36 cellular contexts compared by ENCODE assay signal in the genomic region with DNA sequence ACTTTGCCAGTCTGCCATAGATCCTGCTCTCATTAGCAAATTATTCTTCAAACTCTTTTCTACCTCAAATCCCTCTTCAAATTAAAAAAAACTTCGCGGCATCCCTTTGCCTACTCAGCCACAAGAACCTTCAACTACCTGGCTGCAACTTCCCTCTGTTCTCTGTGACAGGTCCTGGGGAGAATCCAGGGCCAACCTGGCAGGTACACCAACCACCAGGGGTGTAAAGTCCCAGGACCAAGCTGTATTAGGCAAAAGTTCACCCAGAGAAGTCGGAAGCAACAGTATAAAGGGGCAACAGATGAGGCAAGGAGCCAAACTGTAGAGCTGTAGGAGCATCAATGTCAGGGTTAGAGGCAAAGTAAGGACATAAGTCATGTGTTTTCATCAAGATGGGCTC. TPM values are rescaled to one million over a fixed set of nuclear protein-coding genes. Genes with fewer than 3 reads are reported as not detected.
"Had no signal": no experiment of that assay in that cellular context is flagged by ENCODE, and none has a peak within 500 bp of the region (broad histone marks: within the 10 kb centered on the region; RNA-seq: fewer than 3 reads in every experiment).

No MANE protein-coding gene starts in this region.

- H3K4me3 Mint-ChIP-seq: activated B cell treated with CpG ODN at 0.5 μM for 24 hours; activated CD4-positive, alpha-beta memory T cell treated with anti-CD3 and anti-CD28 coated beads, Interleukin-2, amount 10 ng/mL, durations not matched to agents 7 days and 5 days; activated CD8-positive, alpha-beta memory T cell treated with anti-CD3 and anti-CD28 coated beads, Interleukin-2, amount 10 ng/mL, durations not matched to agents 7 days and 5 days; activated naive CD4-positive, alpha-beta T cell treated with anti-CD3 and anti-CD28 coated beads, Interleukin-2, amount 10 ng/mL, durations not matched to agents 7 days and 5 days; activated naive CD8-positive, alpha-beta T cell; activated naive CD8-positive, alpha-beta T cell treated with anti-CD3 and anti-CD28 coated beads, Interleukin-2, amount 50 U/mL, for 24 hours had no signal

- H3K4me1 Mint-ChIP-seq: activated CD4-positive, alpha-beta memory T cell treated with anti-CD3 and anti-CD28 coated beads, Interleukin-2, amount 10 ng/mL, durations not matched to agents 7 days and 5 days; activated naive CD4-positive, alpha-beta T cell treated with anti-CD3 and anti-CD28 coated beads, Interleukin-2, amount 10 ng/mL, durations not matched to agents 7 days and 5 days had no signal

- H3K27me3 ChIP-seq: brain microvascular endothelial cell, SJCRH30 had no signal

- ATAC-seq: activated CD8-positive, alpha-beta memory T cell treated with anti-CD3 and anti-CD28 coated beads, Interleukin-2, amount 10 ng/mL, durations not matched to agents 7 days and 5 days; activated naive CD8-positive, alpha-beta T cell treated with anti-CD3 and anti-CD28 coated beads, Interleukin-2, amount 50 U/mL, for 24 hours; Panc1 had no signal

- H3K9me3 Mint-ChIP-seq: activated B cell treated with CpG ODN at 0.5 μM for 24 hours; activated CD4-positive, alpha-beta memory T cell treated with anti-CD3 and anti-CD28 coated beads, Interleukin-2, amount 10 ng/mL, durations not matched to agents 7 days and 5 days; activated naive CD4-positive, alpha-beta T cell treated with anti-CD3 and anti-CD28 coated beads, Interleukin-2, amount 10 ng/mL, durations not matched to agents 7 days and 5 days; activated naive CD8-positive, alpha-beta T cell treated with anti-CD3 and anti-CD28 coated beads, Interleukin-2, amount 50 U/mL, for 24 hours had no signal

- H3K27me3 Mint-ChIP-seq: activated B cell treated with CpG ODN at 0.5 μM for 24 hours had no signal

- DNase-seq: activated B cell treated with CpG ODN at 0.5 μM for 24 hours; activated CD4-positive, alpha-beta memory T cell treated with anti-CD3 and anti-CD28 coated beads, Interleukin-2, amount 10 ng/mL, durations not matched to agents 7 days and 5 days; activated CD4-positive, alpha-beta T cell treated with anti-CD3 and anti-CD28 coated beads for 1 hour; activated CD4-positive, alpha-beta T cell treated with anti-CD3 and anti-CD28 coated beads for 48 hours; activated CD8-positive, alpha-beta memory T cell treated with anti-CD3 and anti-CD28 coated beads for 24 hours; activated CD8-positive, alpha-beta memory T cell treated with anti-CD3 and anti-CD28 coated beads, Interleukin-2, amount 10 ng/mL, durations not matched to agents 7 days and 5 days; activated CD8-positive, alpha-beta memory T cell treated with anti-CD3 and anti-CD28 coated beads, Interleukin-2, amount 50 U/mL, for 48 hours; activated effector memory CD4-positive, alpha-beta T cell treated with Interleukin-2 at 50 U/mL for 16 hours; activated naive CD4-positive, alpha-beta T cell treated with anti-CD3 and anti-CD28 coated beads, Interleukin-2, amount 10 ng/mL, durations not matched to agents 7 days and 5 days; activated naive CD8-positive, alpha-beta T cell treated with anti-CD3 and anti-CD28 coated beads, Interleukin-2, amount 50 U/mL, for 24 hours; activated T-cell treated with anti-CD3 and anti-CD28 coated beads, Interleukin-2, amount 50 U/mL, for 48 hours; anterior cingulate cortex; brain microvascular endothelial cell; central memory CD4-positive, alpha-beta T cell; Karpas-422; NCI-H1048; NCI-H1105 treated with DMSO at 0.1 percent for 48 hours; NCI-H1436 treated with DMSO at 0.1 percent for 48 hours; NCI-H1694 treated with DMSO at 0.1 percent for 48 hours; NCI-H2029; NCI-H2171 treated with DMSO at 0.1 percent for 48 hours; NCI-H2227 treated with DMSO at 0.1 percent for 48 hours; NCI-H446; NCI-H510A treated with DMSO at 0.1 percent for 48 hours; NCI-H69; SHP77; SJCRH30; T1000 had no signal

- H3K4me1 ChIP-seq: SJCRH30 had no signal

- H3K36me3 Mint-ChIP-seq: activated CD8-positive, alpha-beta memory T cell treated with anti-CD3 and anti-CD28 coated beads, Interleukin-2, amount 10 ng/mL, durations not matched to agents 7 days and 5 days; activated naive CD4-positive, alpha-beta T cell treated with anti-CD3 and anti-CD28 coated beads, Interleukin-2, amount 10 ng/mL, durations not matched to agents 7 days and 5 days; activated naive CD8-positive, alpha-beta T cell had no signal

- H3K27ac Mint-ChIP-seq: activated B cell treated with CpG ODN at 0.5 μM for 24 hours; activated CD4-positive, alpha-beta memory T cell treated with anti-CD3 and anti-CD28 coated beads, Interleukin-2, amount 10 ng/mL, durations not matched to agents 7 days and 5 days; activated CD8-positive, alpha-beta memory T cell treated with anti-CD3 and anti-CD28 coated beads, Interleukin-2, amount 10 ng/mL, durations not matched to agents 7 days and 5 days; activated naive CD4-positive, alpha-beta T cell treated with anti-CD3 and anti-CD28 coated beads, Interleukin-2, amount 10 ng/mL, durations not matched to agents 7 days and 5 days; activated naive CD8-positive, alpha-beta T cell; activated naive CD8-positive, alpha-beta T cell treated with anti-CD3 and anti-CD28 coated beads, Interleukin-2, amount 50 U/mL, for 24 hours had no signal

- H3K4me3 ChIP-seq: SJCRH30, SK-N-MC had no signal

- H3K27ac ChIP-seq: brain microvascular endothelial cell, SJCRH30, SK-N-MC had no signal

- H3K36me3 ChIP-seq: brain microvascular endothelial cell, SJCRH30 had no signal

- H3K9me3 ChIP-seq: SJCRH30 had no signal

RNA-seq across cellular contexts. Expression of a gene that starts 18.3 kb away (rescaled TPM):
- total RNA-seq: activated B cell treated with CpG ODN at 0.5 μM for 24 hours; activated CD4-positive, alpha-beta memory T cell treated with anti-CD3 and anti-CD28 coated beads, Interleukin-2, amount 10 ng/mL, durations not matched to agents 7 days and 5 days; activated CD8-positive, alpha-beta memory T cell treated with anti-CD3 and anti-CD28 coated beads, Interleukin-2, amount 10 ng/mL, durations not matched to agents 7 days and 5 days; cerebellum; MCF 10A; RPMI7951; SJCRH30; T-helper 1 cell treated with Interleukin-12 subunit alpha and Interleukin-12 subunit beta and Interleukin-4 antibody, amounts not matched to agents 30 ng/mL and 1 ng/mL, for 36 hours; T-helper 2 cell treated with Interferon-gamma antibody and Interleukin-4, amounts not matched to agents 100 ng/mL and 5 ng/mL, for 36 hours had no signal

RNA-seq across cellular contexts. Expression of a gene that starts 48.0 kb away (rescaled TPM):
- total RNA-seq: SJCRH30 had no signal
